In the genomic region with DNA sequence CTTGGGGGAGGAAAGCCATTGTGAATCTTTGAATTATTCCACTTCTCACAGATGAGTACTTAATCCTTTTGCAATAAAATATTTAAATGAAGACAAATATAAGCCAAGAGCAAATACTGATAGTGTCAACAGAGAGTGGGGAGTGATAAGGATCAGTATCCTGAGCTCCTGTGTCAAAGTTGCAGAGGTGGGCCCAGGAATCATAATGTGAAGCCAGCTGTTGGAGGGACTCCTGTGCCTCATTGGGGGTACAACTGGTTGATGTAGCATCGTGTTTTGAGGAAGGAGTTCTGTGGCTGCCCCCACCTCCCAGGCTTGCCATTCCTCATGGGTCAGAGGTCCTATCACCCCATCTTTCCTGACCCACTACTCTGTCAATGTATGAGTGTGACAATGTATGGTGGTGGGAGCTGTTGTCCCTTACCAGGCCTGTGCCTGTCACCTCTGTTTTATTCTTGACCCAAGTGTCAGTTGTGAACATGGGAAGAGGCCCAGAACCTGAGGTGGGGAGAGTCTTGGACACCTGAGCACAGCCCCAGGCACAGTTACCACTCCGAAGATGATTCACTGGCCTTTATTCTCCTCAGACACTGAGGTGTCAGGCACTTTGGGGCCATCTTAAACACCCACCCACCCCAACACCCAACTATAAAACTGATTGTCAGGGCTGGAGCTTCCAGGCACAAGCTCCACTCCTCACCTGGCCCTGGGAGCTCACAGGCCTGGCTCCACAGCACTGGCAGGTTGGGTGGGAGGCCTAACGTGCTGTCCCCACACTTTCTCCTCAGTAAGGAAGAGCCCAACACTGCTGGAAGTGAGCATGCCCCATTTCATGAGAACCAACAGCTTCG, we compare ENCODE assay signal across 1 cellular context.
TF ChIP-seq lines count a peak whose summit lies in the region.

No MANE protein-coding gene starts in this region.

TF ChIP-seq in GM23338, 12 proteins besides CTCF, POLR2A, EP300 and RAD21 (continued from another document):
- no peak for TF ChIP-seq NANOG (IDR thresholded peaks at IDR 0.05; ENCODE audit: borderline replicate concordance)
- TF ChIP-seq STAT1 (IDR thresholded peaks at IDR 0.05; ENCODE audit: unreplicated experiment) = no peak
- TF ChIP-seq ZNF331 (CRISPR knock-in tag; IDR thresholded peaks at IDR 0.05; ENCODE audit: low read depth) = no peak
- no peak for TF ChIP-seq EZH2 (IDR thresholded peaks at IDR 0.05; ENCODE audit: low read depth, unreplicated experiment)
- TF ChIP-seq, protein P1, sequence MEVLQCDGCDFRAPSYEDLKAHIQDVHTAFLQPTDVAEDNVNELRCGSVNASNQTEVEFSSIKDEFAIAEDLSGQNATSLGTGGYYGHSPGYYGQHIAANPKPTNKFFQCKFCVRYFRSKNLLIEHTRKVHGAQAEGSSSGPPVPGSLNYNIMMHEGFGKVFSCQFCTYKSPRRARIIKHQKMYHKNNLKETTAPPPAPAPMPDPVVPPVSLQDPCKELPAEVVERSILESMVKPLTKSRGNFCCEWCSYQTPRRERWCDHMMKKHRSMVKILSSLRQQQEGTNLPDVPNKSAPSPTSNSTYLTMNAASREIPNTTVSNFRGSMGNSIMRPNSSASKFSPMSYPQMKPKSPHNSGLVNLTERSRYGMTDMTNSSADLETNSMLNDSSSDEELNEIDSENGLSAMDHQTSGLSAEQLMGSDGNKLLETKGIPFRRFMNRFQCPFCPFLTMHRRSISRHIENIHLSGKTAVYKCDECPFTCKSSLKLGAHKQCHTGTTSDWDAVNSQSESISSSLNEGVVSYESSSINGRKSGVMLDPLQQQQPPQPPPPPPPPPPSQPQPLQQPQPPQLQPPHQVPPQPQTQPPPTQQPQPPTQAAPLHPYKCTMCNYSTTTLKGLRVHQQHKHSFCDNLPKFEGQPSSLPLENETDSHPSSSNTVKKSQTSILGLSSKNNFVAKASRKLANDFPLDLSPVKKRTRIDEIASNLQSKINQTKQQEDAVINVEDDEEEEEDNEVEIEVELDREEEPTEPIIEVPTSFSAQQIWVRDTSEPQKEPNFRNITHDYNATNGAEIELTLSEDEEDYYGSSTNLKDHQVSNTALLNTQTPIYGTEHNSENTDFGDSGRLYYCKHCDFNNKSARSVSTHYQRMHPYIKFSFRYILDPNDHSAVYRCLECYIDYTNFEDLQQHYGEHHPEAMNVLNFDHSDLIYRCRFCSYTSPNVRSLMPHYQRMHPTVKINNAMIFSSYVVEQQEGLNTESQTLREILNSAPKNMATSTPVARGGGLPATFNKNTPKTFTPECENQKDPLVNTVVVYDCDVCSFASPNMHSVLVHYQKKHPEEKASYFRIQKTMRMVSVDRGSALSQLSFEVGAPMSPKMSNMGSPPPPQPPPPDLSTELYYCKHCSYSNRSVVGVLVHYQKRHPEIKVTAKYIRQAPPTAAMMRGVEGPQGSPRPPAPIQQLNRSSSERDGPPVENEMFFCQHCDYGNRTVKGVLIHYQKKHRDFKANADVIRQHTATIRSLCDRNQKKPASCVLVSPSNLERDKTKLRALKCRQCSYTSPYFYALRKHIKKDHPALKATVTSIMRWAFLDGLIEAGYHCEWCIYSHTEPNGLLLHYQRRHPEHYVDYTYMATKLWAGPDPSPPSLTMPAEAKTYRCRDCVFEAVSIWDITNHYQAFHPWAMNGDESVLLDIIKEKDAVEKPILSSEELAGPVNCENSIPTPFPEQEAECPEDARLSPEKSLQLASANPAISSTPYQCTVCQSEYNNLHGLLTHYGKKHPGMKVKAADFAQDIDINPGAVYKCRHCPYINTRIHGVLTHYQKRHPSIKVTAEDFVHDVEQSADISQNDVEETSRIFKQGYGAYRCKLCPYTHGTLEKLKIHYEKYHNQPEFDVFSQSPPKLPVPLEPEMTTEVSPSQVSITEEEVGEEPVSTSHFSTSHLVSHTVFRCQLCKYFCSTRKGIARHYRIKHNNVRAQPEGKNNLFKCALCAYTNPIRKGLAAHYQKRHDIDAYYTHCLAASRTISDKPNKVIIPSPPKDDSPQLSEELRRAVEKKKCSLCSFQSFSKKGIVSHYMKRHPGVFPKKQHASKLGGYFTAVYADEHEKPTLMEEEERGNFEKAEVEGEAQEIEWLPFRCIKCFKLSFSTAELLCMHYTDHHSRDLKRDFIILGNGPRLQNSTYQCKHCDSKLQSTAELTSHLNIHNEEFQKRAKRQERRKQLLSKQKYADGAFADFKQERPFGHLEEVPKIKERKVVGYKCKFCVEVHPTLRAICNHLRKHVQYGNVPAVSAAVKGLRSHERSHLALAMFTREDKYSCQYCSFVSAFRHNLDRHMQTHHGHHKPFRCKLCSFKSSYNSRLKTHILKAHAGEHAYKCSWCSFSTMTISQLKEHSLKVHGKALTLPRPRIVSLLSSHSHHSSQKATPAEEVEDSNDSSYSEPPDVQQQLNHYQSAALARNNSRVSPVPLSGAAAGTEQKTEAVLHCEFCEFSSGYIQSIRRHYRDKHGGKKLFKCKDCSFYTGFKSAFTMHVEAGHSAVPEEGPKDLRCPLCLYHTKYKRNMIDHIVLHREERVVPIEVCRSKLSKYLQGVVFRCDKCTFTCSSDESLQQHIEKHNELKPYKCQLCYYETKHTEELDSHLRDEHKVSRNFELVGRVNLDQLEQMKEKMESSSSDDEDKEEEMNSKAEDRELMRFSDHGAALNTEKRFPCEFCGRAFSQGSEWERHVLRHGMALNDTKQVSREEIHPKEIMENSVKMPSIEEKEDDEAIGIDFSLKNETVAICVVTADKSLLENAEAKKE (CRISPR knock-in tag; IDR thresholded peaks at IDR 0.05) = no peak
- no peak for TF ChIP-seq ZNF114 (CRISPR knock-in tag; IDR thresholded peaks at IDR 0.05)
- TF ChIP-seq POLR2AphosphoS5 (IDR thresholded peaks at IDR 0.05; ENCODE audit: low read depth) = no peak
- TF ChIP-seq JUNB (IDR thresholded peaks at IDR 0.05; ENCODE audit: unreplicated experiment) = no peak
- no peak for TF ChIP-seq ETS1 (IDR thresholded peaks at IDR 0.05)
- no peak for TF ChIP-seq CREB1 (CRISPR knock-in tag; IDR thresholded peaks at IDR 0.05; ENCODE audit: low read depth)
- TF ChIP-seq REST (IDR thresholded peaks at IDR 0.05; ENCODE audit: unreplicated experiment) = no peak
